Comparison of ENCODE assay signal across 7 cellular contexts in the genomic region with DNA sequence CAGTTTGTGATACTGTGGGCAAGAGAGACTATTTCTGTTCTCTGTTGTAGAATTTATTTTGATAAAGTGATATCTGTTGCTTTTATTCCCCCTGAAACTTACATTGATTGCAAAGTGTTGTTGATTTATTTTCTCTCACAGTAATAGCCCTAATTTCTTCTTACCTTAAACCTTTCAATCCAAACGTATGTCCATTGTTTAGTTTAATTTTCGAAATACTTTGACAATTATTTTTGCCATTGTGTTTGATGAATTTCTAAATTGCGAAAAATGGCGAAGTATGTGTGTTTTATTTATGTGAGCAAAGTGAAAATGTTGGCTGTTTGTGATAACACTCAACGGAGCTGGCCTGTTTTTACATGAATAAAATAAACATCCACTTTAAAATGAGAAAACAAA. TPM values are rescaled to one million over a fixed set of nuclear protein-coding genes. Genes with fewer than 3 reads are reported as not detected.
A peak's percentile ranks its signal among the peaks of the same experiment; 100 is the strongest.
DNase-seq lines count a peak whose midpoint lies in the region; ATAC-seq and TF ChIP-seq lines count a peak whose summit lies in the region.
"Had no signal": no experiment of that assay in that cellular context is flagged by ENCODE, and none has a peak within 500 bp of the region (broad histone marks: within the 10 kb centered on the region; RNA-seq: fewer than 3 reads in every experiment).

No MANE protein-coding gene starts in this region.

- peaks cover 0 to 37% (median 18%) of the 10 kb centered on the region in 9 donors for H3K4me1 ChIP-seq in heart right ventricle
- H3K4me1 ChIP-seq in aorta (ENCODE audit: control insufficient read depth in 1 of 2, insufficient read depth in 2 of 2, low read length in 2 of 2): peaks cover 0 to 3% of the 10 kb centered on the region in 2 donors

- H3K27me3 ChIP-seq in heart right ventricle (no peaks in the 10 kb centered on the region), aorta (ENCODE audit: control insufficient read depth in 1 of 2, insufficient read depth in 2 of 2, low read length in 1 of 2) (no peaks in the 10 kb centered on the region)

- ATAC-seq in heart right ventricle (no peak), left ventricle myocardium superior (no peak), aorta (ENCODE audit: low FRiP score) (no peak), GM21619 (IDR thresholded peaks at IDR 0.05; ENCODE audit: unreplicated experiment) (no peak)
- no peak for ATAC-seq in effector memory CD8-positive, alpha-beta T cell (replicated peaks)

- no peaks in the 10 kb centered on the region for H3K9me3 Mint-ChIP-seq in effector memory CD8-positive, alpha-beta T cell

- TF ChIP-seq CTCF in heart right ventricle (IDR thresholded peaks at IDR 0.05): no peak

- H3K36me3 ChIP-seq in heart right ventricle (peaks cover 0 to 8% (median 0%) of the 10 kb centered on the region in 9 donors), aorta (ENCODE audit: control insufficient read depth in 1 of 2, insufficient read depth in 2 of 2, low read length in 1 of 2) (no peaks in the 10 kb centered on the region)

- H3K4me3 ChIP-seq in heart right ventricle (peak overlapping the region; percentile 48 to 90 (median 80)), iPS-18c (ENCODE audit: insufficient read depth, low read depth, low read length) (peak overlapping the region; percentile 70; the same call in 1 of the 2 replicates), aorta (ENCODE audit: low read length in 2 of 2) (peak overlapping the region; percentile 72 to 77)

- no peak overlapping the region for H3K4me3 Mint-ChIP-seq in effector memory CD8-positive, alpha-beta T cell

- peaks cover 2 to 9% of the 10 kb centered on the region in 2 donors for H3K4me1 Mint-ChIP-seq in effector memory CD8-positive, alpha-beta T cell (ENCODE audit: low read depth in 2 of 2)

- WGBS in heart right ventricle, 2 donors: 11 to 13% methylated on average over 5 of the region's 5 CpGs
- 4 to 5% methylated on average over 5 of the region's 5 CpGs for WGBS in aorta, 2 donors

- H3K27ac ChIP-seq in heart right ventricle (peak overlapping the region; percentile 67 to 97 (median 84)), aorta (ENCODE audit: low read depth in 1 of 2, low read length in 2 of 2) (no peak overlapping the region)

- intact Hi-C loops in heart right ventricle (cut with DNase I): loop anchor here in 5 of 10 donors (1.0 to 10.0 kb wide), 6 partner anchors 14 to 129 kb away; a partner anchor contains a TSS
- intact Hi-C loops in left ventricle myocardium superior (cut with micrococcal nuclease): no loop called here
- intact Hi-C loops in aorta (cut with DNase I): loop anchor here in 1 of 2 donors (5.0 kb wide), 2 partner anchors 39 to 71 kb away; a partner anchor contains a TSS

- no peak for DNase-seq in heart right ventricle
- DNase-seq in left ventricle myocardium superior: no peak
- no peak for DNase-seq in aorta
- no peak for DNase-seq in effector memory CD8-positive, alpha-beta T cell

- peaks cover 0 to 8% of the 10 kb centered on the region in 2 donors for H3K27me3 Mint-ChIP-seq in effector memory CD8-positive, alpha-beta T cell

- no peaks in the 10 kb centered on the region for H3K9me3 ChIP-seq in heart right ventricle
- no peaks in the 10 kb centered on the region for H3K9me3 ChIP-seq in iPS-18c (ENCODE audit: control insufficient read depth, insufficient read depth, low read length)
- no peaks in the 10 kb centered on the region for H3K9me3 ChIP-seq in aorta (ENCODE audit: control insufficient read depth, low read length)

- no peaks in the 10 kb centered on the region for H3K36me3 Mint-ChIP-seq in effector memory CD8-positive, alpha-beta T cell (ENCODE audit: insufficient read depth)

- H3K27ac Mint-ChIP-seq in effector memory CD8-positive, alpha-beta T cell: no peak overlapping the region

RNA-seq across cellular contexts. Expression of a gene that starts 0.4 kb away (rescaled TPM):
- 10 to 100 TPM in 9 of 10 donors, 1 to 10 TPM in 1; 8.9 to 17.8 (median 12.8) TPM for total RNA-seq in heart right ventricle
- polyA plus RNA-seq in heart right ventricle: 10 to 100 TPM in 1 of 2 donors, 1 to 10 TPM in 1; 7.5 to 12.7 TPM
- total RNA-seq in left ventricle myocardium superior: 13.8 TPM
- total RNA-seq in aorta: 10 to 100 TPM; 15.7 to 22.8 TPM
- 10 to 100 TPM; 15.9 to 16.1 TPM for polyA plus RNA-seq in aorta

RNA-seq across cellular contexts. Expression of a gene that starts 7.5 kb away (rescaled TPM):
- 1 to 10 TPM; 2.7 to 8.5 (median 6.5) TPM for total RNA-seq in heart right ventricle
- polyA plus RNA-seq in heart right ventricle: 1 to 10 TPM; 7.6 to 9.7 TPM
- 6.3 TPM for total RNA-seq in left ventricle myocardium superior
- total RNA-seq in aorta: 1 to 10 TPM; 1.6 to 3.2 TPM
- 1 to 10 TPM; 1.9 to 4.3 TPM for polyA plus RNA-seq in aorta
- total RNA-seq: myocyte had no signal

RNA-seq across cellular contexts. Expression of a gene that starts 14.5 kb away (rescaled TPM):
- 1 to 10 TPM in 9 of 10 donors, under 1 TPM in 1; 0.55 to 3.6 (median 2.9) TPM for total RNA-seq in heart right ventricle
- polyA plus RNA-seq in heart right ventricle: 1 to 10 TPM; 1.7 to 2.0 TPM
- total RNA-seq in left ventricle myocardium superior: 2.7 TPM
- 1 to 10 TPM; 4.0 to 6.8 TPM for total RNA-seq in aorta
- 1 to 10 TPM; 2.5 to 3.6 TPM for polyA plus RNA-seq in aorta

RNA-seq across cellular contexts. Expression of a gene that starts 14.8 kb away (rescaled TPM):
- 1 to 10 TPM; 1.6 to 3.6 (median 2.7) TPM for total RNA-seq in heart right ventricle
- 1 to 10 TPM; 2.9 to 4.6 TPM for polyA plus RNA-seq in heart right ventricle
- 2.3 TPM for total RNA-seq in left ventricle myocardium superior
- 1 to 10 TPM; 6.2 to 6.7 TPM for total RNA-seq in aorta
- 1 to 10 TPM; 3.5 to 7.2 TPM for polyA plus RNA-seq in aorta

RNA-seq across cellular contexts. Expression of a gene that starts 41.5 kb away (rescaled TPM):
- total RNA-seq in heart right ventricle: 10 to 100 TPM in 2 of 10 donors, 1 to 10 TPM in 8; 6.8 to 11.2 (median 8.8) TPM
- 10 to 100 TPM in 1 of 2 donors, 1 to 10 TPM in 1; 8.4 to 11.1 TPM for polyA plus RNA-seq in heart right ventricle
- 10.2 TPM for total RNA-seq in left ventricle myocardium superior
- 10 to 100 TPM; 15.4 to 18.5 TPM for total RNA-seq in aorta
- polyA plus RNA-seq in aorta: 10 to 100 TPM in 1 of 2 donors, 1 to 10 TPM in 1; 4.4 to 14.0 TPM

Comparison
In these comparisons a context has a peak if more than half of its experiments do, and no peak if none do; other contexts are left out.
1. H3K27ac ChIP-seq: peak in heart right ventricle (10 of 10); none in aorta (0 of 2).
2. Peak in every context shown above with its lines, with median percentiles within 50 percentile points of each other: H3K4me3 ChIP-seq.